Comparison of ENCODE assay signal across 8 cellular contexts in genomic region chr5:52787600-52788504, GRCh38. TPM values are rescaled to one million over a fixed set of nuclear protein-coding genes. Genes with fewer than 3 reads are reported as not detected.
DNase-seq lines count a peak whose midpoint lies in the region; ATAC-seq, FAIRE-seq and TF ChIP-seq lines count a peak whose summit lies in the region.

TSS of gene ITGA1 (plus strand) at chr5:52787916. CDS start at chr5:52788354, 438 bp downstream.
TSS of gene PELO (plus strand) at chr5:52787916. CDS start at chr5:52800395, 12,479 bp downstream.

- WGBS in pancreas, 2 donors = 0 to 1% methylated on average over 61 of the region's 61 CpGs
- WGBS in aorta, 2 donors = 0 to 1% methylated on average over 61 of the region's 61 CpGs

- H3K27ac ChIP-seq in CD8-positive, alpha-beta T cell (ENCODE audit: low read depth, low read length) = peak within 1 kb of the TSS; percentile 35
- H3K27ac ChIP-seq in RWPE2 (ENCODE audit: poor library complexity, severe bottlenecking) (peak within 1 kb of the TSS; percentile 61), pancreas (peak within 1 kb of the TSS; percentile 8 to 78 (median 56)), aorta (ENCODE audit: low read depth in 1 of 2, low read length in 2 of 2) (peak within 1 kb of the TSS; percentile 93 to 98)

- DNase-seq in CD8-positive, alpha-beta T cell = peak in 6 of 7 experiments; percentile 21 to 69 (median 48)
- DNase-seq in RWPE2 (ENCODE audit: low spot score) (peak; percentile 79), Right ventricle myocardium inferior (ENCODE audit: missing footprints) (peak; percentile 87), pancreas (peak; percentile 48 to 79 (median 68)), aorta (peak; percentile 88 to 94)
- peak; percentile 69 for DNase-seq in activated naive CD8-positive, alpha-beta T cell treated with anti-CD3 and anti-CD28 coated beads, Interleukin-2, amount 10 ng/mL, durations not matched to agents 7 days and 5 days

- peak within 1 kb of the TSS; percentile 83 for H3K4me3 ChIP-seq in CD8-positive, alpha-beta T cell (ENCODE audit: low read depth, low read length)
- peak within 1 kb of the TSS; percentile 70 for H3K4me3 ChIP-seq in RWPE2 (ENCODE audit: severe bottlenecking)
- H3K4me3 ChIP-seq in pancreas = peak within 1 kb of the TSS; percentile 46 to 55 (median 48)
- H3K4me3 ChIP-seq in aorta (ENCODE audit: low read length in 2 of 2) = peak within 1 kb of the TSS; percentile 86 to 93

- H3K27me3 Mint-ChIP-seq in CD8-positive, alpha-beta T cell (ENCODE audit: low read depth) = no peaks in the 10 kb centered on the region
- no peaks in the 10 kb centered on the region for H3K27me3 Mint-ChIP-seq in activated naive CD8-positive, alpha-beta T cell treated with anti-CD3 and anti-CD28 coated beads, Interleukin-2, amount 10 ng/mL, durations not matched to agents 7 days and 5 days

- peak; percentile 79 for ATAC-seq in CD8-positive, alpha-beta T cell
- peak; percentile 79 for ATAC-seq in GM19328 (IDR thresholded peaks at IDR 0.05; ENCODE audit: unreplicated experiment)
- ATAC-seq in HG03432 (IDR thresholded peaks at IDR 0.05; ENCODE audit: unreplicated experiment) = peak; percentile 86
- ATAC-seq in RWPE2 (ENCODE audit: low read depth) = peak; percentile 80
- peak; percentile 87 for ATAC-seq in activated naive CD8-positive, alpha-beta T cell treated with anti-CD3 and anti-CD28 coated beads, Interleukin-2, amount 10 ng/mL, durations not matched to agents 7 days and 5 days (ENCODE audit: low read depth)
- peak; percentile 87 for ATAC-seq in Right ventricle myocardium inferior
- peak; percentile 83 to 95 (median 90) for ATAC-seq in pancreas
- peak; percentile 94 for ATAC-seq in aorta (ENCODE audit: low FRiP score)

- CTCF ChIA-PET in CD8-positive, alpha-beta T cell (lab: Charles Lee) = interaction anchor here (0.6 to 4.4 kb wide), 25 partner anchors 8 to 1318 kb away, joined by 3 to 26 read pairs (median 4); no protein-coding TSS in a partner anchor

- peaks cover 39% of the 10 kb centered on the region for H3K4me1 Mint-ChIP-seq in CD8-positive, alpha-beta T cell (ENCODE audit: low read depth)
- H3K4me1 Mint-ChIP-seq in activated naive CD8-positive, alpha-beta T cell treated with anti-CD3 and anti-CD28 coated beads, Interleukin-2, amount 10 ng/mL, durations not matched to agents 7 days and 5 days = peaks cover 34% of the 10 kb centered on the region

- H3K4me1 ChIP-seq in CD8-positive, alpha-beta T cell (ENCODE audit: insufficient read depth, low read length) = peaks cover 8% of the 10 kb centered on the region
- H3K4me1 ChIP-seq in RWPE2 (ENCODE audit: insufficient read depth, poor library complexity, severe bottlenecking) (peaks cover 26% of the 10 kb centered on the region), pancreas (peaks cover 0 to 4% (median 4%) of the 10 kb centered on the region in 3 donors), aorta (ENCODE audit: control insufficient read depth in 1 of 2, insufficient read depth in 2 of 2, low read length in 2 of 2) (peaks cover 5 to 9% of the 10 kb centered on the region in 2 donors)

- H3K27ac Mint-ChIP-seq in CD8-positive, alpha-beta T cell = peak within 1 kb of the TSS; percentile 87
- peak within 1 kb of the TSS; percentile 78 for H3K27ac Mint-ChIP-seq in activated naive CD8-positive, alpha-beta T cell treated with anti-CD3 and anti-CD28 coated beads, Interleukin-2, amount 10 ng/mL, durations not matched to agents 7 days and 5 days

- peaks cover 2% of the 10 kb centered on the region for H3K36me3 Mint-ChIP-seq in CD8-positive, alpha-beta T cell
- peaks cover 9% of the 10 kb centered on the region for H3K36me3 Mint-ChIP-seq in activated naive CD8-positive, alpha-beta T cell treated with anti-CD3 and anti-CD28 coated beads, Interleukin-2, amount 10 ng/mL, durations not matched to agents 7 days and 5 days

- H3K9me3 ChIP-seq in CD8-positive, alpha-beta T cell (ENCODE audit: low read length) = no peaks in the 10 kb centered on the region
- H3K9me3 ChIP-seq in RWPE2 (ENCODE audit: severe bottlenecking) (no peaks in the 10 kb centered on the region), pancreas (no peaks in the 10 kb centered on the region), aorta (ENCODE audit: control insufficient read depth, low read length) (no peaks in the 10 kb centered on the region)

- POLR2A ChIA-PET in CD8-positive, alpha-beta T cell (lab: Charles Lee) = interaction anchor here (1.1 to 2.1 kb wide), 4 partner anchors 12 to 92 kb away, joined by 3 to 19 read pairs (median 4); no protein-coding TSS in a partner anchor
- POLR2A ChIA-PET in activated naive CD8-positive, alpha-beta T cell treated with anti-CD3 and anti-CD28 coated beads, Interleukin-2, amount 10 ng/mL, durations not matched to agents 7 days and 5 days (lab: Charles Lee) = interaction anchor here (1.3 to 2.4 kb wide), 3 partner anchors 12 to 62 kb away, joined by 5 to 21 read pairs (median 8); no protein-coding TSS in a partner anchor

- H3K36me3 ChIP-seq in CD8-positive, alpha-beta T cell (ENCODE audit: insufficient read depth, low read length) = no peaks in the 10 kb centered on the region
- no peaks in the 10 kb centered on the region for H3K36me3 ChIP-seq in RWPE2 (ENCODE audit: low read depth)
- H3K36me3 ChIP-seq in pancreas = no peaks in the 10 kb centered on the region
- no peaks in the 10 kb centered on the region for H3K36me3 ChIP-seq in aorta (ENCODE audit: control insufficient read depth in 1 of 2, insufficient read depth in 2 of 2, low read length in 1 of 2)

- intact Hi-C loops in CD8-positive, alpha-beta T cell (cut with DNase I, micrococcal nuclease) = loop anchor here (1.0 to 5.0 kb wide), 10 partner anchors 11 to 309 kb away; no protein-coding TSS in a partner anchor
- intact Hi-C loops in Right ventricle myocardium inferior (cut with DNase I) = loop anchor here (2.0 to 5.0 kb wide), 5 partner anchors 49 to 127 kb away; no protein-coding TSS in a partner anchor
- intact Hi-C loops in pancreas (cut with DNase I) = loop anchor here in 2 of 3 donors (5.0 to 10.0 kb wide), 2 partner anchors 127 to 129 kb away; no protein-coding TSS in a partner anchor
- intact Hi-C loops in aorta (cut with DNase I) = loop anchor here (1.0 to 10.0 kb wide), 6 partner anchors 94 to 307 kb away; no protein-coding TSS in a partner anchor

- H3K9me3 Mint-ChIP-seq in CD8-positive, alpha-beta T cell = no peaks in the 10 kb centered on the region
- H3K9me3 Mint-ChIP-seq in activated naive CD8-positive, alpha-beta T cell treated with anti-CD3 and anti-CD28 coated beads, Interleukin-2, amount 10 ng/mL, durations not matched to agents 7 days and 5 days = no peaks in the 10 kb centered on the region

- no peaks in the 10 kb centered on the region for H3K27me3 ChIP-seq in CD8-positive, alpha-beta T cell (ENCODE audit: insufficient read depth, low read length)
- no peaks in the 10 kb centered on the region for H3K27me3 ChIP-seq in RWPE2 (ENCODE audit: insufficient read depth, poor library complexity, severe bottlenecking)
- H3K27me3 ChIP-seq in pancreas = no peaks in the 10 kb centered on the region
- no peaks in the 10 kb centered on the region for H3K27me3 ChIP-seq in aorta (ENCODE audit: control insufficient read depth in 1 of 2, insufficient read depth in 2 of 2, low read length in 1 of 2)

- no peak for FAIRE-seq in pancreas (lab: Jason Lieb, UNC)

- TF ChIP-seq CTCF in CD8-positive, alpha-beta T cell (IDR thresholded peaks at IDR 0.05) = peak; percentile 36
- TF ChIP-seq CTCF in RWPE2 (IDR thresholded peaks at IDR 0.05; ENCODE audit: poor library complexity, severe bottlenecking) = peak; percentile 63
- no peak for TF ChIP-seq CTCF in pancreas (IDR thresholded peaks at IDR 0.05)

- peak within 1 kb of the TSS; percentile 94 for H3K4me3 Mint-ChIP-seq in CD8-positive, alpha-beta T cell
- peak within 1 kb of the TSS; percentile 90 for H3K4me3 Mint-ChIP-seq in activated naive CD8-positive, alpha-beta T cell treated with anti-CD3 and anti-CD28 coated beads, Interleukin-2, amount 10 ng/mL, durations not matched to agents 7 days and 5 days

RNA-seq across cellular contexts. Expression of gene ITGA1, which starts in this region (rescaled TPM):
- total RNA-seq in CD8-positive, alpha-beta T cell = 1 to 10 TPM; 4.6 to 7.3 TPM
- total RNA-seq in activated naive CD8-positive, alpha-beta T cell treated with anti-CD3 and anti-CD28 coated beads, Interleukin-2, amount 10 ng/mL, durations not matched to agents 7 days and 5 days = 10 to 100 TPM; 21.7 to 23.6 TPM
- total RNA-seq in Right ventricle myocardium inferior (29.9 TPM), pancreas (10 to 100 TPM in 2 of 6 donors, 1 to 10 TPM in 4; 3.2 to 18.3 (median 6.5) TPM), aorta (100 to 1,000 TPM; 132 to 152 TPM)
- polyA plus RNA-seq in pancreas (1 to 10 TPM; 1.9 to 4.3 TPM), aorta (10 to 100 TPM; 17.8 to 65.0 TPM)

RNA-seq across cellular contexts. Expression of gene PELO, which starts in this region (rescaled TPM):
- total RNA-seq in CD8-positive, alpha-beta T cell = 10 to 100 TPM; 13.4 to 13.7 TPM
- total RNA-seq in activated naive CD8-positive, alpha-beta T cell treated with anti-CD3 and anti-CD28 coated beads, Interleukin-2, amount 10 ng/mL, durations not matched to agents 7 days and 5 days = 10 to 100 TPM; 24.0 to 24.2 TPM
- total RNA-seq in Right ventricle myocardium inferior (20.5 TPM), pancreas (10 to 100 TPM in 2 of 6 donors, 1 to 10 TPM in 4; 6.0 to 12.2 (median 8.2) TPM), aorta (10 to 100 TPM; 49.6 to 52.4 TPM)
- polyA plus RNA-seq in pancreas (1 to 10 TPM; 2.0 to 7.3 TPM), aorta (10 to 100 TPM; 11.0 to 30.2 TPM)

Comparison
In these comparisons a context has a peak if more than half of its experiments do, and no peak if none do; other contexts are left out.
1. Peak in every context shown above with its lines: DNase-seq, ATAC-seq, H3K4me3 ChIP-seq and H3K27ac ChIP-seq.
2. H3K27ac ChIP-seq: peak in every context shown above with its lines; median percentile 96 in aorta; 61 in RWPE2; 56 in pancreas; 35 in CD8-positive, alpha-beta T cell.
3. CTCF ChIP-seq: peak in CD8-positive, alpha-beta T cell (single experiment) and RWPE2 (single experiment); none in pancreas (0 of 4).